In the genomic region with DNA sequence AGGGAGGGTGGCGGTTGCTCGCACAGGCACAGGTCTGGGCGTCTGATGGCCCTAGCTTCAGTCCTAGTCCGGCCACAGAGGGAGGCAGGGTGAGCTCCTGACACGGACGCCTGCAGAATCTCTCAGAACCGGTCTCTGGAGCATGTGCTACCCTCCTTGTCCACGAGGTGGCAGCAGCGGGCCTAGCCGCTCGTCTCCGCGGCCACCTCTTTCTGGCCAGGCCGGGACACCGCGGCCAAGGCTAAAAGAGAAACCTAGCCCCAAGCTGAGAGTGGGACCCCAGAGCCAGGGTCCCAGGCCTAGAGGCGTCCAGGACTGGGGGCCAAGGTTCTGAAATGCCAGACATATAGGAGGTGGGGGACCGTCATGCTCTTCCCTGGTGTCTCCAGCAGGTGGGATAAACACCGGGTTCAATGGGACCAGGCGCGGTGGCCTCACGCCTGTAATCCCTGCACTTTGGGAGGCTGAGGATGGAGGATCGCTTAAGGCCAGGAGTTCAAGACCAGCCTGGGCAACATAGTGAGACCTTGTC, we compare ENCODE assay signal across 1 cellular context.
TF ChIP-seq lines count a peak whose summit lies in the region.

No MANE protein-coding gene starts in this region.

TF ChIP-seq in K562, 482 proteins besides CTCF, POLR2A, EP300 and RAD21 (continued from another document and continues in another):
- TF ChIP-seq, protein P1, sequence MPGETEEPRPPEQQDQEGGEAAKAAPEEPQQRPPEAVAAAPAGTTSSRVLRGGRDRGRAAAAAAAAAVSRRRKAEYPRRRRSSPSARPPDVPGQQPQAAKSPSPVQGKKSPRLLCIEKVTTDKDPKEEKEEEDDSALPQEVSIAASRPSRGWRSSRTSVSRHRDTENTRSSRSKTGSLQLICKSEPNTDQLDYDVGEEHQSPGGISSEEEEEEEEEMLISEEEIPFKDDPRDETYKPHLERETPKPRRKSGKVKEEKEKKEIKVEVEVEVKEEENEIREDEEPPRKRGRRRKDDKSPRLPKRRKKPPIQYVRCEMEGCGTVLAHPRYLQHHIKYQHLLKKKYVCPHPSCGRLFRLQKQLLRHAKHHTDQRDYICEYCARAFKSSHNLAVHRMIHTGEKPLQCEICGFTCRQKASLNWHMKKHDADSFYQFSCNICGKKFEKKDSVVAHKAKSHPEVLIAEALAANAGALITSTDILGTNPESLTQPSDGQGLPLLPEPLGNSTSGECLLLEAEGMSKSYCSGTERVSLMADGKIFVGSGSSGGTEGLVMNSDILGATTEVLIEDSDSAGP (CRISPR knock-in tag; IDR thresholded peaks at IDR 0.05), result no peak
- TF ChIP-seq POLR2G (IDR thresholded peaks at IDR 0.05; ENCODE audit: low read depth, low read length), result no peak
- TF ChIP-seq PML (IDR thresholded peaks at IDR 0.05; ENCODE audit: low read length), result no peak
- TF ChIP-seq SREBF2 (CRISPR knock-in tag; IDR thresholded peaks at IDR 0.05), result no peak
- TF ChIP-seq STAG1 (CRISPR knock-in tag; IDR thresholded peaks at IDR 0.05; ENCODE audit: borderline replicate concordance), result peak; percentile 95
- TF ChIP-seq ZNF134 (CRISPR knock-in tag; conservative IDR thresholded peaks at IDR 0.05), result no peak
- no peak for TF ChIP-seq RFX7 (CRISPR knock-in tag; IDR thresholded peaks at IDR 0.05)
- TF ChIP-seq, protein P2, sequence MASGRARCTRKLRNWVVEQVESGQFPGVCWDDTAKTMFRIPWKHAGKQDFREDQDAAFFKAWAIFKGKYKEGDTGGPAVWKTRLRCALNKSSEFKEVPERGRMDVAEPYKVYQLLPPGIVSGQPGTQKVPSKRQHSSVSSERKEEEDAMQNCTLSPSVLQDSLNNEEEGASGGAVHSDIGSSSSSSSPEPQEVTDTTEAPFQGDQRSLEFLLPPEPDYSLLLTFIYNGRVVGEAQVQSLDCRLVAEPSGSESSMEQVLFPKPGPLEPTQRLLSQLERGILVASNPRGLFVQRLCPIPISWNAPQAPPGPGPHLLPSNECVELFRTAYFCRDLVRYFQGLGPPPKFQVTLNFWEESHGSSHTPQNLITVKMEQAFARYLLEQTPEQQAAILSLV (tag; IDR thresholded peaks at IDR 0.05), result no peak
- TF ChIP-seq, protein P3, sequence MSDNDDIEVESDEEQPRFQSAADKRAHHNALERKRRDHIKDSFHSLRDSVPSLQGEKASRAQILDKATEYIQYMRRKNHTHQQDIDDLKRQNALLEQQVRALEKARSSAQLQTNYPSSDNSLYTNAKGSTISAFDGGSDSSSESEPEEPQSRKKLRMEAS (CRISPR knock-in tag; IDR thresholded peaks at IDR 0.05), result peak; percentile 44; the same call in 1 of the 2 replicates
- TF ChIP-seq, protein P4, sequence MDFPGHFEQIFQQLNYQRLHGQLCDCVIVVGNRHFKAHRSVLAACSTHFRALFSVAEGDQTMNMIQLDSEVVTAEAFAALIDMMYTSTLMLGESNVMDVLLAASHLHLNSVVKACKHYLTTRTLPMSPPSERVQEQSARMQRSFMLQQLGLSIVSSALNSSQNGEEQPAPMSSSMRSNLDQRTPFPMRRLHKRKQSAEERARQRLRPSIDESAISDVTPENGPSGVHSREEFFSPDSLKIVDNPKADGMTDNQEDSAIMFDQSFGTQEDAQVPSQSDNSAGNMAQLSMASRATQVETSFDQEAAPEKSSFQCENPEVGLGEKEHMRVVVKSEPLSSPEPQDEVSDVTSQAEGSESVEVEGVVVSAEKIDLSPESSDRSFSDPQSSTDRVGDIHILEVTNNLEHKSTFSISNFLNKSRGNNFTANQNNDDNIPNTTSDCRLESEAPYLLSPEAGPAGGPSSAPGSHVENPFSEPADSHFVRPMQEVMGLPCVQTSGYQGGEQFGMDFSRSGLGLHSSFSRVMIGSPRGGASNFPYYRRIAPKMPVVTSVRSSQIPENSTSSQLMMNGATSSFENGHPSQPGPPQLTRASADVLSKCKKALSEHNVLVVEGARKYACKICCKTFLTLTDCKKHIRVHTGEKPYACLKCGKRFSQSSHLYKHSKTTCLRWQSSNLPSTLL (IDR thresholded peaks at IDR 0.05), result no peak
- TF ChIP-seq ZNF184 (CRISPR knock-in tag; IDR thresholded peaks at IDR 0.05), result no peak
- TF ChIP-seq, protein P5, sequence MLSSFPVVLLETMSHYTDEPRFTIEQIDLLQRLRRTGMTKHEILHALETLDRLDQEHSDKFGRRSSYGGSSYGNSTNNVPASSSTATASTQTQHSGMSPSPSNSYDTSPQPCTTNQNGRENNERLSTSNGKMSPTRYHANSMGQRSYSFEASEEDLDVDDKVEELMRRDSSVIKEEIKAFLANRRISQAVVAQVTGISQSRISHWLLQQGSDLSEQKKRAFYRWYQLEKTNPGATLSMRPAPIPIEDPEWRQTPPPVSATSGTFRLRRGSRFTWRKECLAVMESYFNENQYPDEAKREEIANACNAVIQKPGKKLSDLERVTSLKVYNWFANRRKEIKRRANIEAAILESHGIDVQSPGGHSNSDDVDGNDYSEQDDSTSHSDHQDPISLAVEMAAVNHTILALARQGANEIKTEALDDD (IDR thresholded peaks at IDR 0.05), result no peak
- TF ChIP-seq ZNF644 (tag; IDR thresholded peaks at IDR 0.05; ENCODE audit: low read depth), result no peak
- no peak for TF ChIP-seq YBX1 (IDR thresholded peaks at IDR 0.05)
- TF ChIP-seq SRSF1 (IDR thresholded peaks at IDR 0.05; ENCODE audit: low read depth, low read length), result no peak
- TF ChIP-seq, protein P6, sequence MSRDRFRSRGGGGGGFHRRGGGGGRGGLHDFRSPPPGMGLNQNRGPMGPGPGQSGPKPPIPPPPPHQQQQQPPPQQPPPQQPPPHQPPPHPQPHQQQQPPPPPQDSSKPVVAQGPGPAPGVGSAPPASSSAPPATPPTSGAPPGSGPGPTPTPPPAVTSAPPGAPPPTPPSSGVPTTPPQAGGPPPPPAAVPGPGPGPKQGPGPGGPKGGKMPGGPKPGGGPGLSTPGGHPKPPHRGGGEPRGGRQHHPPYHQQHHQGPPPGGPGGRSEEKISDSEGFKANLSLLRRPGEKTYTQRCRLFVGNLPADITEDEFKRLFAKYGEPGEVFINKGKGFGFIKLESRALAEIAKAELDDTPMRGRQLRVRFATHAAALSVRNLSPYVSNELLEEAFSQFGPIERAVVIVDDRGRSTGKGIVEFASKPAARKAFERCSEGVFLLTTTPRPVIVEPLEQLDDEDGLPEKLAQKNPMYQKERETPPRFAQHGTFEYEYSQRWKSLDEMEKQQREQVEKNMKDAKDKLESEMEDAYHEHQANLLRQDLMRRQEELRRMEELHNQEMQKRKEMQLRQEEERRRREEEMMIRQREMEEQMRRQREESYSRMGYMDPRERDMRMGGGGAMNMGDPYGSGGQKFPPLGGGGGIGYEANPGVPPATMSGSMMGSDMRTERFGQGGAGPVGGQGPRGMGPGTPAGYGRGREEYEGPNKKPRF (IDR thresholded peaks at IDR 0.05; ENCODE audit: low read depth, low read length), result no peak
- TF ChIP-seq EZH2 (IDR thresholded peaks at IDR 0.05; ENCODE audit: borderline replicate concordance, low read depth, low read length), result no peak
- no peak for TF ChIP-seq GTF2A2 (tag; IDR thresholded peaks at IDR 0.05)
- TF ChIP-seq, protein P7, sequence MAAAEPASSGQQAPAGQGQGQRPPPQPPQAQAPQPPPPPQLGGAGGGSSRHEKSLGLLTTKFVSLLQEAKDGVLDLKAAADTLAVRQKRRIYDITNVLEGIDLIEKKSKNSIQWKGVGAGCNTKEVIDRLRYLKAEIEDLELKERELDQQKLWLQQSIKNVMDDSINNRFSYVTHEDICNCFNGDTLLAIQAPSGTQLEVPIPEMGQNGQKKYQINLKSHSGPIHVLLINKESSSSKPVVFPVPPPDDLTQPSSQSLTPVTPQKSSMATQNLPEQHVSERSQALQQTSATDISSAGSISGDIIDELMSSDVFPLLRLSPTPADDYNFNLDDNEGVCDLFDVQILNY (CRISPR knock-in tag; IDR thresholded peaks at IDR 0.05), result no peak
- TF ChIP-seq, protein P8, sequence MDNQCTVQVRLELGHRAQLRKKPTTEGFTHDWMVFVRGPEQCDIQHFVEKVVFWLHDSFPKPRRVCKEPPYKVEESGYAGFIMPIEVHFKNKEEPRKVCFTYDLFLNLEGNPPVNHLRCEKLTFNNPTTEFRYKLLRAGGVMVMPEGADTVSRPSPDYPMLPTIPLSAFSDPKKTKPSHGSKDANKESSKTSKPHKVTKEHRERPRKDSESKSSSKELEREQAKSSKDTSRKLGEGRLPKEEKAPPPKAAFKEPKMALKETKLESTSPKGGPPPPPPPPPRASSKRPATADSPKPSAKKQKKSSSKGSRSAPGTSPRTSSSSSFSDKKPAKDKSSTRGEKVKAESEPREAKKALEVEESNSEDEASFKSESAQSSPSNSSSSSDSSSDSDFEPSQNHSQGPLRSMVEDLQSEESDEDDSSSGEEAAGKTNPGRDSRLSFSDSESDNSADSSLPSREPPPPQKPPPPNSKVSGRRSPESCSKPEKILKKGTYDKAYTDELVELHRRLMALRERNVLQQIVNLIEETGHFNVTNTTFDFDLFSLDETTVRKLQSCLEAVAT (IDR thresholded peaks at IDR 0.05), result no peak
- TF ChIP-seq ZNF232 (CRISPR knock-in tag; IDR thresholded peaks at IDR 0.05), result no peak
- no peak for TF ChIP-seq KHSRP (IDR thresholded peaks at IDR 0.05)
- no peak for TF ChIP-seq PYGO2 (tag; IDR thresholded peaks at IDR 0.05)
- TF ChIP-seq NCOA2 (IDR thresholded peaks at IDR 0.05; ENCODE audit: partially characterized antibody in 2 of 2), result no peak
- no peak for TF ChIP-seq ELF1 (tag; IDR thresholded peaks at IDR 0.05)
- no peak for TF ChIP-seq GATA2 (CRISPR knock-in tag; IDR thresholded peaks at IDR 0.05)
- TF ChIP-seq ZNF668 (CRISPR knock-in tag; IDR thresholded peaks at IDR 0.05), result no peak
- TF ChIP-seq NUFIP1 (IDR thresholded peaks at IDR 0.05; ENCODE audit: partially characterized antibody), result no peak
- TF ChIP-seq MEF2D (tag; conservative IDR thresholded peaks at IDR 0.05; ENCODE audit: low read depth), result no peak
- TF ChIP-seq MEF2A (IDR thresholded peaks at IDR 0.05; ENCODE audit: control insufficient read depth, low read depth, low read length), result no peak
- TF ChIP-seq, protein P9, sequence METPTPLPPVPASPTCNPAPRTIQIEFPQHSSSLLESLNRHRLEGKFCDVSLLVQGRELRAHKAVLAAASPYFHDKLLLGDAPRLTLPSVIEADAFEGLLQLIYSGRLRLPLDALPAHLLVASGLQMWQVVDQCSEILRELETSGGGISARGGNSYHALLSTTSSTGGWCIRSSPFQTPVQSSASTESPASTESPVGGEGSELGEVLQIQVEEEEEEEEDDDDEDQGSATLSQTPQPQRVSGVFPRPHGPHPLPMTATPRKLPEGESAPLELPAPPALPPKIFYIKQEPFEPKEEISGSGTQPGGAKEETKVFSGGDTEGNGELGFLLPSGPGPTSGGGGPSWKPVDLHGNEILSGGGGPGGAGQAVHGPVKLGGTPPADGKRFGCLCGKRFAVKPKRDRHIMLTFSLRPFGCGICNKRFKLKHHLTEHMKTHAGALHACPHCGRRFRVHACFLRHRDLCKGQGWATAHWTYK (CRISPR knock-in tag; IDR thresholded peaks at IDR 0.05), result no peak
- TF ChIP-seq, protein P10, sequence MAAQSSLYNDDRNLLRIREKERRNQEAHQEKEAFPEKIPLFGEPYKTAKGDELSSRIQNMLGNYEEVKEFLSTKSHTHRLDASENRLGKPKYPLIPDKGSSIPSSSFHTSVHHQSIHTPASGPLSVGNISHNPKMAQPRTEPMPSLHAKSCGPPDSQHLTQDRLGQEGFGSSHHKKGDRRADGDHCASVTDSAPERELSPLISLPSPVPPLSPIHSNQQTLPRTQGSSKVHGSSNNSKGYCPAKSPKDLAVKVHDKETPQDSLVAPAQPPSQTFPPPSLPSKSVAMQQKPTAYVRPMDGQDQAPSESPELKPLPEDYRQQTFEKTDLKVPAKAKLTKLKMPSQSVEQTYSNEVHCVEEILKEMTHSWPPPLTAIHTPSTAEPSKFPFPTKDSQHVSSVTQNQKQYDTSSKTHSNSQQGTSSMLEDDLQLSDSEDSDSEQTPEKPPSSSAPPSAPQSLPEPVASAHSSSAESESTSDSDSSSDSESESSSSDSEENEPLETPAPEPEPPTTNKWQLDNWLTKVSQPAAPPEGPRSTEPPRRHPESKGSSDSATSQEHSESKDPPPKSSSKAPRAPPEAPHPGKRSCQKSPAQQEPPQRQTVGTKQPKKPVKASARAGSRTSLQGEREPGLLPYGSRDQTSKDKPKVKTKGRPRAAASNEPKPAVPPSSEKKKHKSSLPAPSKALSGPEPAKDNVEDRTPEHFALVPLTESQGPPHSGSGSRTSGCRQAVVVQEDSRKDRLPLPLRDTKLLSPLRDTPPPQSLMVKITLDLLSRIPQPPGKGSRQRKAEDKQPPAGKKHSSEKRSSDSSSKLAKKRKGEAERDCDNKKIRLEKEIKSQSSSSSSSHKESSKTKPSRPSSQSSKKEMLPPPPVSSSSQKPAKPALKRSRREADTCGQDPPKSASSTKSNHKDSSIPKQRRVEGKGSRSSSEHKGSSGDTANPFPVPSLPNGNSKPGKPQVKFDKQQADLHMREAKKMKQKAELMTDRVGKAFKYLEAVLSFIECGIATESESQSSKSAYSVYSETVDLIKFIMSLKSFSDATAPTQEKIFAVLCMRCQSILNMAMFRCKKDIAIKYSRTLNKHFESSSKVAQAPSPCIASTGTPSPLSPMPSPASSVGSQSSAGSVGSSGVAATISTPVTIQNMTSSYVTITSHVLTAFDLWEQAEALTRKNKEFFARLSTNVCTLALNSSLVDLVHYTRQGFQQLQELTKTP (IDR thresholded peaks at IDR 0.05; ENCODE audit: low read depth in 1 of 2, partially characterized antibody in 2 of 2), result no peak
- TF ChIP-seq, protein P11, sequence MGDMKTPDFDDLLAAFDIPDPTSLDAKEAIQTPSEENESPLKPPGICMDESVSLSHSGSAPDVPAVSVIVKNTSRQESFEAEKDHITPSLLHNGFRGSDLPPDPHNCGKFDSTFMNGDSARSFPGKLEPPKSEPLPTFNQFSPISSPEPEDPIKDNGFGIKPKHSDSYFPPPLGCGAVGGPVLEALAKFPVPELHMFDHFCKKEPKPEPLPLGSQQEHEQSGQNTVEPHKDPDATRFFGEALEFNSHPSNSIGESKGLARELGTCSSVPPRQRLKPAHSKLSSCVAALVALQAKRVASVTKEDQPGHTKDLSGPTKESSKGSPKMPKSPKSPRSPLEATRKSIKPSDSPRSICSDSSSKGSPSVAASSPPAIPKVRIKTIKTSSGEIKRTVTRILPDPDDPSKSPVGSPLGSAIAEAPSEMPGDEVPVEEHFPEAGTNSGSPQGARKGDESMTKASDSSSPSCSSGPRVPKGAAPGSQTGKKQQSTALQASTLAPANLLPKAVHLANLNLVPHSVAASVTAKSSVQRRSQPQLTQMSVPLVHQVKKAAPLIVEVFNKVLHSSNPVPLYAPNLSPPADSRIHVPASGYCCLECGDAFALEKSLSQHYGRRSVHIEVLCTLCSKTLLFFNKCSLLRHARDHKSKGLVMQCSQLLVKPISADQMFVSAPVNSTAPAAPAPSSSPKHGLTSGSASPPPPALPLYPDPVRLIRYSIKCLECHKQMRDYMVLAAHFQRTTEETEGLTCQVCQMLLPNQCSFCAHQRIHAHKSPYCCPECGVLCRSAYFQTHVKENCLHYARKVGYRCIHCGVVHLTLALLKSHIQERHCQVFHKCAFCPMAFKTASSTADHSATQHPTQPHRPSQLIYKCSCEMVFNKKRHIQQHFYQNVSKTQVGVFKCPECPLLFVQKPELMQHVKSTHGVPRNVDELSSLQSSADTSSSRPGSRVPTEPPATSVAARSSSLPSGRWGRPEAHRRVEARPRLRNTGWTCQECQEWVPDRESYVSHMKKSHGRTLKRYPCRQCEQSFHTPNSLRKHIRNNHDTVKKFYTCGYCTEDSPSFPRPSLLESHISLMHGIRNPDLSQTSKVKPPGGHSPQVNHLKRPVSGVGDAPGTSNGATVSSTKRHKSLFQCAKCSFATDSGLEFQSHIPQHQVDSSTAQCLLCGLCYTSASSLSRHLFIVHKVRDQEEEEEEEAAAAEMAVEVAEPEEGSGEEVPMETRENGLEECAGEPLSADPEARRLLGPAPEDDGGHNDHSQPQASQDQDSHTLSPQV (IDR thresholded peaks at IDR 0.05), result no peak
- no peak for TF ChIP-seq SETDB1 (IDR thresholded peaks at IDR 0.05; ENCODE audit: low read length)
- TF ChIP-seq HNRNPL (IDR thresholded peaks at IDR 0.05; ENCODE audit: low read depth, low read length), result no peak
- TF ChIP-seq ZNF274 (IDR thresholded peaks at IDR 0.05; ENCODE audit: borderline replicate concordance, low read depth, low read length), result no peak
